Comparison of ENCODE assay signal across 8 cellular contexts in the genomic region with DNA sequence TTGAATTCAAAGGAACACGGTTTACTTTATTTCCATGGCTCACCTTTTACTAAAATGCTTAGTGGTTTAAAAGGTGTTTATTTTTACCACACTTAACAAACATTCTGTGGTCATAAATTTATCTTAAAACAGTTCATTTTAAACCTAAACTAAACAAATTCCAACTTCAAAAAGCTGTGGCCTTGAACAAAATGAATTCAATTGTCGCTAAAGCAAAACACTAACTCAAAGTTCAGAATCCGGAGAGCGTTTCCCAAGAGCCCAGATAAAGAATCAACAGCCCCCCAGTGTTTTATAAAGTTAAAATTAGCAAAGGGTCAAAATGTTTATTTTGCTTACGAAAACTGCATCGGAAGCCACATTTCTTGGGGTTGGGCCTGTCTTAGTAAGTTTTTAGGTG. TPM values are rescaled to one million over a fixed set of nuclear protein-coding genes. Genes with fewer than 3 reads are reported as not detected.
DNase-seq lines count a peak whose midpoint lies in the region; ATAC-seq and TF ChIP-seq lines count a peak whose summit lies in the region.

No MANE protein-coding gene starts in this region.

- H3K9me3 ChIP-seq in SJSA1 (replicated peaks), result no peaks in the 10 kb centered on the region

- H3K27ac ChIP-seq in SJSA1, result peak overlapping the region; percentile 86; the same call in 1 of the 2 replicates

- no peaks in the 10 kb centered on the region for H3K27me3 ChIP-seq in SJSA1 (replicated peaks)

- no peak for TF ChIP-seq CTCF in GM12864 (IDR thresholded peaks at IDR 0.05; ENCODE audit: low read depth, low read length, missing control alignments)

- ATAC-seq in HG02588 (IDR thresholded peaks at IDR 0.05; ENCODE audit: unreplicated experiment), result no peak

- DNase-seq in GM12864 (ENCODE audit: low read depth), result no peak
- DNase-seq in SJSA1 (ENCODE audit: low read depth in 1 of 2, low spot score in 2 of 2), result peak in 1 of 2 experiments; percentile 49
- peak; percentile 20 for DNase-seq in fibroblast of peridontal ligament (ENCODE audit: extremely low read depth)
- peak; percentile 21 for DNase-seq in putamen (ENCODE audit: low spot score)
- no peak for DNase-seq in stimulated activated CD4-positive, alpha-beta T cell treated with anti-CD3 and anti-CD28 coated beads, Interleukin-4, amount 100 ng/mL, for 24 hours
- DNase-seq in activated CD4-positive, CD25-positive, alpha-beta regulatory T cell (lab: John Stamatoyannopoulos, UW), result no peak
- DNase-seq in NCI-H446 treated with DMSO at 0.1 percent for 48 hours (lab: John Stamatoyannopoulos, UW), result no peak

- H3K36me3 ChIP-seq in SJSA1, result peaks cover 21% of the 10 kb centered on the region

- peak overlapping the region; percentile 85 for H3K4me3 ChIP-seq in GM12864 (ENCODE audit: low read depth, low read length)
- H3K4me3 ChIP-seq in SJSA1, result peak overlapping the region; percentile 66

- peaks cover 14% of the 10 kb centered on the region; the same call in 1 of the 2 replicates for H3K4me1 ChIP-seq in SJSA1 (replicated peaks)

RNA-seq across cellular contexts. Expression of a gene that starts 1.4 kb away (rescaled TPM):
- total RNA-seq in SJSA1 (2014; rRNA removed; shearing (Covaris generic)), result 23.0 and 36.6 TPM in 2 replicates

Comparison
In these comparisons a context has a peak if more than half of its experiments do, and no peak if none do; other contexts are left out.
1. DNase-seq: peak in fibroblast of peridontal ligament (single experiment) and putamen (single experiment); none in GM12864 (single experiment), stimulated activated CD4-positive, alpha-beta T cell treated with anti-CD3 and anti-CD28 coated beads, Interleukin-4, amount 100 ng/mL, for 24 hours (single experiment), activated CD4-positive, CD25-positive, alpha-beta regulatory T cell (0 of 4) and NCI-H446 treated with DMSO at 0.1 percent for 48 hours (single experiment).